21 cellular contexts compared by ENCODE assay signal in the genomic region with DNA sequence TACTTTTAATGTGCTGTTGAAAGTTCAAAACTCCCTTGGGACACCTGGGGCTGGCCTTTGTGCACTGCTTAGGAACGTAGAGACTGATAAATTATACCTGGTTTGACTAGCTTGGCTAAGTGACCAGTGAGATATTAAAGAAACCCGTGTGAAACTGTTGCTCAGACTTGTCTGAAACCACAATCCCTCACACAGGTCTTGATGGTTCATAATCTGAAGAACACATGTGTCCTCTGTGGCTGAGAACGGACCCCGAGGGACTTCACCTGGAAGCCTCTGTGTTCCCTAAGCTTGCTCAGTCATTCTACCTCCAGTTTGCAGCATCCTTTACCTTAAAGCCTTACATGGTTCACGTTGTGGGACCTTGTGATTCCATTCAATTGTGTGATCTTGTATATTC.
A peak's percentile ranks its signal among the peaks of the same experiment; 100 is the strongest.
DNase-seq lines count a peak whose midpoint lies in the region; ATAC-seq and TF ChIP-seq lines count a peak whose summit lies in the region.
"Had no signal": no experiment of that assay in that cellular context is flagged by ENCODE, and none has a peak within 500 bp of the region (broad histone marks: within the 10 kb centered on the region; RNA-seq: fewer than 3 reads in every experiment).

No MANE protein-coding gene starts in this region.

- no peaks in the 10 kb centered on the region for H4K20me1 ChIP-seq in IMR-90 (ENCODE audit: insufficient read depth, low read length)
- H4K20me1 ChIP-seq: BLaER1 treated with 17β-estradiol and CSF1 and Interleukin-3, amounts not matched to agents 10 nM and 100 nM had no signal

- DNase-seq in GM12865 (ENCODE audit: low read depth): peak; percentile 27
- peak; percentile 3 for DNase-seq in GM20000 (ENCODE audit: low spot score)
- DNase-seq in IMR-90: no peak
- DNase-seq in GOT3 (lab: John Stamatoyannopoulos, UW): no peak
- no peak for DNase-seq in NCI-H2196 (lab: John Stamatoyannopoulos, UW; ENCODE audit: unreplicated experiment)
- DNase-seq in brain microvascular endothelial cell: no peak
- DNase-seq: Calu3; CD8-positive, alpha-beta memory T cell; H9; KG1; NCI-H1105; NCI-H146; NCI-H2081; NCI-H2171; NCI-H524 treated with DMSO at 0.1 percent for 48 hours; NCI-H82; Right ventricle myocardium superior had no signal

- H2BK15ac ChIP-seq in IMR-90 (ENCODE audit: low read depth, low read length): no peak overlapping the region

- H2BK5ac ChIP-seq in IMR-90 (ENCODE audit: low read depth, low read length, poor library complexity, severe bottlenecking): no peak overlapping the region

- no peaks in the 10 kb centered on the region for H3K9me1 ChIP-seq in IMR-90 (ENCODE audit: insufficient read depth, low read length)

- H3K9me3 ChIP-seq in IMR-90 (ENCODE audit: control insufficient read depth, insufficient read depth, low read length): peaks cover 4% of the 10 kb centered on the region; the same call in 1 of the 2 replicates
- H3K9me3 ChIP-seq: BLaER1 treated with 17β-estradiol and CSF1 and Interleukin-3, amounts not matched to agents 10 nM and 100 nM had no signal

- no peak for TF ChIP-seq POLR2A in IMR-90 (IDR thresholded peaks at IDR 0.05; ENCODE audit: low read depth, low read length)

- no peak overlapping the region for H3K14ac ChIP-seq in IMR-90 (replicated peaks; ENCODE audit: low read depth, low read length)

- no peaks in the 10 kb centered on the region for H3K4me1 ChIP-seq in IMR-90 (ENCODE audit: control insufficient read depth, insufficient read depth, low read length)
- H3K4me1 ChIP-seq: BLaER1 treated with 17β-estradiol and CSF1 and Interleukin-3, amounts not matched to agents 10 nM and 100 nM had no signal

- H3K9ac ChIP-seq in IMR-90 (ENCODE audit: low read depth, low read length): no peak overlapping the region
- H3K9ac ChIP-seq: BLaER1 treated with 17β-estradiol and CSF1 and Interleukin-3, amounts not matched to agents 10 nM and 100 nM had no signal

- H2BK20ac ChIP-seq in IMR-90 (ENCODE audit: low read depth, low read length): no peak overlapping the region

- no peaks in the 10 kb centered on the region for H3K79me1 ChIP-seq in IMR-90 (ENCODE audit: low read depth in 1 of 2, low read length in 2 of 2)

- dilution Hi-C loops in IMR-90 (cut with HindIII; ENCODE audit: low sequenced_read_pairs, unreplicated experiment): no loop called here

- TF ChIP-seq CTCF in GM12865 (IDR thresholded peaks at IDR 0.05; ENCODE audit: insufficient read depth, low read depth, low read length, missing control alignments): no peak
- TF ChIP-seq CTCF in GM20000 (IDR thresholded peaks at IDR 0.05; ENCODE audit: extremely low read depth, missing control alignments): no peak
- TF ChIP-seq CTCF in IMR-90 (conservative IDR thresholded peaks at IDR 0.05; ENCODE audit: low read depth, low read length): no peak
- TF ChIP-seq CTCF in brain microvascular endothelial cell (IDR thresholded peaks at IDR 0.05; ENCODE audit: low read depth, low read length, missing control alignments): no peak

- no peaks in the 10 kb centered on the region for H3K36me3 ChIP-seq in IMR-90 (ENCODE audit: control insufficient read depth, insufficient read depth, low read length)
- no peaks in the 10 kb centered on the region for H3K36me3 ChIP-seq in brain microvascular endothelial cell (replicated peaks)
- H3K36me3 ChIP-seq: BLaER1 treated with 17β-estradiol and CSF1 and Interleukin-3, amounts not matched to agents 10 nM and 100 nM had no signal

- intact Hi-C loops in IMR-90 (cut with micrococcal nuclease): no loop called here

- TF ChIP-seq RAD21 in IMR-90 (IDR thresholded peaks at IDR 0.05; ENCODE audit: low read length): no peak

- CTCF ChIA-PET in IMR-90 (lab: Yijun Ruan, JAX): no interaction called here

- H3K18ac ChIP-seq in IMR-90 (ENCODE audit: low read depth, low read length): no peak overlapping the region

- no peak overlapping the region for H2AK5ac ChIP-seq in IMR-90 (ENCODE audit: low read depth, low read length)

- in situ Hi-C loops in IMR-90 (cut with MboI; ENCODE audit: low sequenced_read_pairs) (no loop called here), brain microvascular endothelial cell (cut with HindIII; ENCODE audit: low pct_ligation_motif_present, low sequenced_read_pairs) (no loop called here)

- H3K4me2 ChIP-seq in IMR-90 (ENCODE audit: low read depth, low read length): no peak overlapping the region
- H3K4me2 ChIP-seq: BLaER1 treated with 17β-estradiol and CSF1 and Interleukin-3, amounts not matched to agents 10 nM and 100 nM had no signal

- H3K27ac ChIP-seq in IMR-90 (ENCODE audit: insufficient read depth, low read length): no peak overlapping the region
- H3K27ac ChIP-seq in brain microvascular endothelial cell: no peak overlapping the region
- H3K27ac ChIP-seq: 22Rv1; BLaER1 treated with 17β-estradiol and CSF1 and Interleukin-3, amounts not matched to agents 10 nM and 100 nM had no signal

- no peak overlapping the region for H2AFZ ChIP-seq in IMR-90 (replicated peaks; ENCODE audit: low read length, poor library complexity)

- no peak overlapping the region for H4K91ac ChIP-seq in IMR-90 (ENCODE audit: insufficient read depth, low read depth, low read length)

- no peak overlapping the region for H3K4me3 ChIP-seq in GM12865 (ENCODE audit: low read depth, low read length)
- H3K4me3 ChIP-seq in IMR-90 (ENCODE audit: insufficient read depth, low read depth, low read length): no peak overlapping the region
- H3K4me3 ChIP-seq in brain microvascular endothelial cell (ENCODE audit: low read depth, low read length): no peak overlapping the region
- H3K4me3 ChIP-seq: BLaER1 treated with 17β-estradiol and CSF1 and Interleukin-3, amounts not matched to agents 10 nM and 100 nM had no signal

- H3K27me3 ChIP-seq in IMR-90 (ENCODE audit: control insufficient read depth, insufficient read depth, low read length) (no peaks in the 10 kb centered on the region), brain microvascular endothelial cell (replicated peaks) (no peaks in the 10 kb centered on the region)
- H3K27me3 ChIP-seq: BLaER1 treated with 17β-estradiol and CSF1 and Interleukin-3, amounts not matched to agents 10 nM and 100 nM had no signal

- H3K4ac ChIP-seq in IMR-90 (ENCODE audit: low read depth, low read length): no peak overlapping the region

- peak; percentile 36 for ATAC-seq in HG03060 (IDR thresholded peaks at IDR 0.05; ENCODE audit: low read depth, unreplicated experiment)
- ATAC-seq in IMR-90 (ENCODE audit: low read depth): no peak
- ATAC-seq in GM18909 (IDR thresholded peaks at IDR 0.05; ENCODE audit: poor library complexity, unreplicated experiment): no peak

- no peak overlapping the region for H2BK120ac ChIP-seq in IMR-90 (ENCODE audit: low read depth, low read length)

- no peak overlapping the region for H3K56ac ChIP-seq in IMR-90 (ENCODE audit: extremely low read depth, insufficient read depth, low read length)

- no peak overlapping the region for H3K23ac ChIP-seq in IMR-90 (ENCODE audit: low read depth, low read length)

- POLR2A ChIA-PET in IMR-90 (lab: Charles Lee; ENCODE audit: unreplicated experiment): no interaction called here

- no peak overlapping the region for H4K5ac ChIP-seq in IMR-90 (ENCODE audit: low read depth, low read length)

- H2AK9ac ChIP-seq in IMR-90 (replicated peaks; ENCODE audit: low read depth, low read length, poor library complexity): peak overlapping the region; percentile 45

- no peak overlapping the region for H4K8ac ChIP-seq in IMR-90 (ENCODE audit: low read depth in 2 of 2, low read length in 2 of 2)

- WGBS in IMR-90 (ENCODE audit: extremely low coverage in 2 of 2, insufficient read length in 1 of 2), 2 experiments: no CpG with 5 or more reads among the region's 5 CpGs

- BruUV-seq in IMR-90 (replicated peaks; lab: Mats Ljungman, UMichigan): no TSS peak

TF ChIP-seq in IMR-90, 13 proteins besides CTCF, POLR2A, EP300 and RAD21:
- no peak for TF ChIP-seq BHLHE40 (IDR thresholded peaks at IDR 0.05; ENCODE audit: low read depth, low read length)
- no peak for TF ChIP-seq CEBPB (IDR thresholded peaks at IDR 0.05; ENCODE audit: low read depth, low read length)
- TF ChIP-seq RFX5 (IDR thresholded peaks at IDR 0.05; ENCODE audit: low read depth, low read length): no peak
- TF ChIP-seq ELK1 (IDR thresholded peaks at IDR 0.05; ENCODE audit: borderline replicate concordance, low read depth, low read length): no peak
- no peak for TF ChIP-seq CHD1 (IDR thresholded peaks at IDR 0.05; ENCODE audit: low read depth, low read length)
- TF ChIP-seq MAFK (IDR thresholded peaks at IDR 0.05; ENCODE audit: low read depth, low read length): no peak
- no peak for TF ChIP-seq MXI1 (IDR thresholded peaks at IDR 0.05; ENCODE audit: borderline replicate concordance, low read depth, low read length)
- no peak for TF ChIP-seq USF2 (IDR thresholded peaks at IDR 0.05; ENCODE audit: low read depth, low read length)
- TF ChIP-seq RCOR1 (IDR thresholded peaks at IDR 0.05; ENCODE audit: insufficient replicate concordance, low read length): no peak

Comparison
In these comparisons a context has a peak if more than half of its experiments do, and no peak if none do; other contexts are left out.
1. DNase-seq: peak in GM12865 (single experiment) and GM20000 (single experiment); none in IMR-90 (single experiment), GOT3 (single experiment), NCI-H2196 (single experiment) and brain microvascular endothelial cell (single experiment).